17 cellular contexts compared by ENCODE assay signal in the genomic region with DNA sequence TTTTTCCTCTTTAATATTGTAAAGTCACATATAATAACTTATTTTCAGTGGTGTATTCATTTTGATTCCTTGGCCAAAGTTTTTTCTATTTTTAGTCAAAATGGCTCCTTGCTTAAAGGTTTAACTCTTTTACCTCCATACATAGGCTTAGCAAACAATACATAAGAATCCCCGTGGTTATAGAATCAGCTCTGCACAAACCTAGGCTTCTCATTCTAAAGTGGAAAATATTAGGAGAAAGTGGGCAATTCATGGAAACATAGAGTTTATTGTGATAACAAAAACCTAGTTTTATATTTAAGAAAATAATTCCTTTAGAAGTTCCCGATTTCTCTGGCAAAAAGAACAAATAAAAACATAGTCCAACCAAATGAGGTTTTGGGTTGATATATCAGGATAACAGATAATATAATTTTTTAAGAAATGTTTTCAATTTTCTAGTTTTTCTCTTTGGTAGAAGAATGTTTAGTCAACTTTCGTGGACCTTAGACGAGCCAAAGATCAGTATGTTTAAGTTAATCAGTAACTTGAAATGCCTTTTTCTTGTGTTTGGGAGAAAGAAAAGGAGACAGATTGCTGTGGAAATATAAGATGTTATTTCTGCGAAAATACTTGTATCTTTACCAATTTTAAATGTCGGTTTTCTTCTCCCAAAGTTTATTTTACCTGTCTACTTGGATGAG.
DNase-seq lines count a peak whose midpoint lies in the region; ATAC-seq, FAIRE-seq and TF ChIP-seq lines count a peak whose summit lies in the region.
"Had no signal": no experiment of that assay in that cellular context is flagged by ENCODE, and none has a peak within 500 bp of the region (broad histone marks: within the 10 kb centered on the region; RNA-seq: fewer than 3 reads in every experiment).

No MANE protein-coding gene starts in this region.

- FAIRE-seq in colon (lab: Jason Lieb, UNC) (peak; percentile 75), HepG2 (lab: Jason Lieb, UNC) (no peak)
- FAIRE-seq: GM12878, H54 had no signal

- H3K9me3 ChIP-seq in GM23248 (ENCODE audit: low read depth) (no peaks in the 10 kb centered on the region), HepG2 (ENCODE audit: low read length) (peaks cover 14% of the 10 kb centered on the region; the same call in 1 of the 2 replicates)

- peak; percentile 85 for ATAC-seq in HepG2
- ATAC-seq in GM21423 (IDR thresholded peaks at IDR 0.05; ENCODE audit: unreplicated experiment): no peak
- ATAC-seq: GM12878, HCT116 had no signal

- TF ChIP-seq POLR2A in HepG2 (IDR thresholded peaks at IDR 0.05; ENCODE audit: insufficient read depth in 1 of 2, low read depth in 2 of 2, low read length in 2 of 2): no peak

- DNase-seq in GM23248 (no peak), HepG2 (ENCODE audit: low spot score) (peak; percentile 66), renal cortical epithelial cell (ENCODE audit: low read depth) (peak; percentile 50), NCI-H345 treated with DMSO at 0.1 percent for 48 hours (lab: John Stamatoyannopoulos, UW; ENCODE audit: unreplicated experiment) (no peak), NCI-H510A treated with DMSO at 0.1 percent for 48 hours (lab: John Stamatoyannopoulos, UW) (no peak), NCI-H226 (no peak)
- DNase-seq: C1 segment of cervical spinal cord; Calu3; CD4-positive, alpha-beta T cell; DMS 273 treated with DMSO at 0.1 percent for 48 hours; DMS79 had no signal

- H2AFZ ChIP-seq in GM23248 (no peak overlapping the region), HepG2 (ENCODE audit: low read length) (no peak overlapping the region)

- H3K36me3 ChIP-seq in GM23248 (ENCODE audit: low read depth) (no peaks in the 10 kb centered on the region), HepG2 (replicated peaks in 1 of 2; ENCODE audit: control insufficient read depth in 1 of 2, insufficient read depth in 2 of 2, low read length in 2 of 2) (no peaks in the 10 kb centered on the region)

- CTCF ChIA-PET in HepG2 (lab: Yijun Ruan, JAX; ENCODE audit: low intra/inter-chr PET ratio, low total read pairs): no interaction called here

- POLR2A ChIA-PET in HepG2 (lab: Yijun Ruan, JAX): no interaction called here

- H3K4me3 ChIP-seq in GM23248 (no peak overlapping the region), HepG2 (replicated peaks in 1 of 3; ENCODE audit: insufficient read depth in 1 of 3, low read depth in 2 of 3, low read length in 3 of 3) (peak overlapping the region; percentile 6 to 56 (median 43); a peak in 5 of 6 replicates)
- H3K4me3 ChIP-seq: GM12878 had no signal

- H3K27me3 ChIP-seq in GM23248 (replicated peaks; ENCODE audit: insufficient read depth): no peaks in the 10 kb centered on the region
- H3K27me3 ChIP-seq in HepG2 (ENCODE audit: control insufficient read depth in 1 of 2, insufficient read depth in 2 of 2, low read length in 2 of 2): no peaks in the 10 kb centered on the region

- intact Hi-C loops in HepG2 (cut with micrococcal nuclease; ENCODE audit: unreplicated experiment): loop anchor here (5.0 kb wide), 3 partner anchors 60 to 95 kb away; partner anchors contain the start of gene KLF12

- H3K4me1 ChIP-seq in GM23248 (ENCODE audit: insufficient read depth) (peaks cover 11% of the 10 kb centered on the region), HepG2 (ENCODE audit: insufficient read depth, low read length) (peaks cover 33% of the 10 kb centered on the region)

- H3K27ac ChIP-seq in GM23248: peak overlapping the region; percentile 44; the same call in 1 of the 2 replicates
- peak overlapping the region; percentile 93 for H3K27ac ChIP-seq in HepG2 (ENCODE audit: extremely low read length, insufficient read depth, low read length)
- H3K27ac ChIP-seq: HL-60 had no signal

- H3K9ac ChIP-seq in GM23248 (no peak overlapping the region), HepG2 (ENCODE audit: insufficient read depth, low read depth, low read length) (peak overlapping the region; percentile 18; the same call in 1 of the 2 replicates)

- H3F3A ChIP-seq in GM23248 (ENCODE audit: insufficient read depth): peaks cover 13% of the 10 kb centered on the region

- TF ChIP-seq CTCF in HepG2 (CRISPR knock-in tag; IDR thresholded peaks at IDR 0.05): no peak

- H3K4me2 ChIP-seq in GM23248 (ENCODE audit: unreplicated experiment) (no peak overlapping the region), HepG2 (ENCODE audit: low read depth, low read length) (peak overlapping the region; percentile 64)

- BruUV-seq in HepG2 (replicated peaks; lab: Mats Ljungman, UMichigan): no TSS peak

- in situ Hi-C loops in GM23248 (cut with MboI) (no loop called here), HepG2 (cut with HindIII; ENCODE audit: extremely low pct_ligation_motif_present, low pct_unique_long_range_greater_than_20kb) (no loop called here)

- no peaks in the 10 kb centered on the region for H4K20me1 ChIP-seq in GM23248 (ENCODE audit: insufficient read depth)
- H4K20me1 ChIP-seq in HepG2 (ENCODE audit: insufficient read depth, low read length): no peaks in the 10 kb centered on the region

- no peak for TF ChIP-seq RAD21 in HepG2 (CRISPR knock-in tag; IDR thresholded peaks at IDR 0.05)

- H3K79me2 ChIP-seq in GM23248 (ENCODE audit: insufficient read depth) (no peaks in the 10 kb centered on the region), HepG2 (ENCODE audit: insufficient read depth, low read length) (no peaks in the 10 kb centered on the region)

- no peaks in the 10 kb centered on the region for H3K9me2 ChIP-seq in GM23248 (ENCODE audit: insufficient read depth)

- peak in 1 of 2 experiments; percentile 62; a peak in 2 of 4 replicates for TF ChIP-seq EP300 in HepG2 (IDR thresholded peaks at IDR 0.05; ENCODE audit: low read depth in 2 of 2, low read length in 2 of 2)
- TF ChIP-seq EP300 in HepG2 (CRISPR knock-in tag; IDR thresholded peaks at IDR 0.05; ENCODE audit: borderline replicate concordance): no peak

- WGBS in GM23248 (ENCODE audit: low coverage in 1 of 2, low lambda C conversion rate in 2 of 2, missing lambda C conversion rate in 2 of 2), 2 experiments: 88 to 90% methylated on average over 6 of the region's 6 CpGs
- under 1% methylated on average over 6 of the region's 6 CpGs for WGBS in HepG2 (ENCODE audit: low lambda C conversion rate)

TF ChIP-seq in HepG2, 621 proteins besides CTCF, POLR2A, EP300 and RAD21 (continues in another document):
- TF ChIP-seq, protein P1, sequence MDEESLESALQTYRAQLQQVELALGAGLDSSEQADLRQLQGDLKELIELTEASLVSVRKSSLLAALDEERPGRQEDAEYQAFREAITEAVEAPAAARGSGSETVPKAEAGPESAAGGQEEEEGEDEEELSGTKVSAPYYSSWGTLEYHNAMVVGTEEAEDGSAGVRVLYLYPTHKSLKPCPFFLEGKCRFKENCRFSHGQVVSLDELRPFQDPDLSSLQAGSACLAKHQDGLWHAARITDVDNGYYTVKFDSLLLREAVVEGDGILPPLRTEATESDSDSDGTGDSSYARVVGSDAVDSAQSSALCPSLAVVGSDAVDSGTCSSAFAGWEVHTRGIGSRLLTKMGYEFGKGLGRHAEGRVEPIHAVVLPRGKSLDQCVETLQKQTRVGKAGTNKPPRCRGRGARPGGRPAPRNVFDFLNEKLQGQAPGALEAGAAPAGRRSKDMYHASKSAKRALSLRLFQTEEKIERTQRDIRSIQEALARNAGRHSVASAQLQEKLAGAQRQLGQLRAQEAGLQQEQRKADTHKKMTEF (CRISPR knock-in tag; IDR thresholded peaks at IDR 0.05): no peak
- no peak for TF ChIP-seq MED13 (CRISPR knock-in tag; IDR thresholded peaks at IDR 0.05)
- TF ChIP-seq ASH2L (IDR thresholded peaks at IDR 0.05; ENCODE audit: insufficient read length, low read depth, low read length): peak; percentile 95
- TF ChIP-seq ZBTB14 (CRISPR knock-in tag; IDR thresholded peaks at IDR 0.05): no peak
- no peak for TF ChIP-seq ZNF580 (CRISPR knock-in tag; IDR thresholded peaks at IDR 0.05; ENCODE audit: borderline replicate concordance, low read depth)
- no peak for TF ChIP-seq PAF1 (CRISPR knock-in tag; IDR thresholded peaks at IDR 0.05)
- TF ChIP-seq ZNF18 (CRISPR knock-in tag; IDR thresholded peaks at IDR 0.05; ENCODE audit: insufficient replicate concordance): no peak
- no peak for TF ChIP-seq ZBTB3 (CRISPR knock-in tag; IDR thresholded peaks at IDR 0.05; ENCODE audit: borderline replicate concordance, low read depth)
- TF ChIP-seq HNRNPUL1 (IDR thresholded peaks at IDR 0.05; ENCODE audit: low read depth, low read length): peak; percentile 95
- no peak for TF ChIP-seq HOXA5 (CRISPR knock-in tag; IDR thresholded peaks at IDR 0.05)

Comparison
In these comparisons a context has a peak if more than half of its experiments do, and no peak if none do; other contexts are left out.
1. DNase-seq: peak in HepG2 (single experiment) and renal cortical epithelial cell (single experiment); none in GM23248 (single experiment), NCI-H345 treated with DMSO at 0.1 percent for 48 hours (single experiment), NCI-H510A treated with DMSO at 0.1 percent for 48 hours (single experiment) and NCI-H226 (single experiment).